10 cellular contexts compared by ENCODE assay signal in genomic region chr3:14146381-14147062, GRCh38. TPM values are rescaled to one million over a fixed set of nuclear protein-coding genes. Genes with fewer than 3 reads are reported as not detected.
A peak's percentile ranks its signal among the peaks of the same experiment; 100 is the strongest.
DNase-seq lines count a peak whose midpoint lies in the region; ATAC-seq, FAIRE-seq and TF ChIP-seq lines count a peak whose summit lies in the region.
"Had no signal": no experiment of that assay in that cellular context is flagged by ENCODE, and none has a peak within 500 bp of the region (broad histone marks: within the 10 kb centered on the region; RNA-seq: fewer than 3 reads in every experiment).

No MANE protein-coding gene starts in this region.

- H3K9me3 ChIP-seq in HepG2 (ENCODE audit: low read length) (no peaks in the 10 kb centered on the region), right lobe of liver (no peaks in the 10 kb centered on the region)

- CTCF ChIA-PET in HepG2 (lab: Yijun Ruan, JAX; ENCODE audit: low intra/inter-chr PET ratio, low total read pairs), result no interaction called here

- no peaks in the 10 kb centered on the region; the same call in 1 of the 2 replicates for H4K20me1 ChIP-seq in HepG2 (ENCODE audit: insufficient read depth, low read length)

- no peak overlapping the region for H2AFZ ChIP-seq in HepG2 (ENCODE audit: low read length)

- BruUV-seq in HepG2 (replicated peaks; lab: Mats Ljungman, UMichigan), result no TSS peak

- H3K4me3 Mint-ChIP-seq in chondrocyte (ENCODE audit: unreplicated experiment) (no peak overlapping the region), nephron progenitor cell (no peak overlapping the region)

- POLR2A ChIA-PET in HepG2 (lab: Yijun Ruan, JAX), result interaction anchor here (3.2 to 4.4 kb wide), 2 partner anchors 21 to 32 kb away, joined by 21 to 30 read pairs; partner anchors contain the start of genes CHCHD4, LSM3, TMEM43 and XPC

- H3K27me3 ChIP-seq in HepG2 (ENCODE audit: control insufficient read depth in 1 of 2, insufficient read depth in 2 of 2, low read length in 2 of 2), result no peaks in the 10 kb centered on the region
- H3K27me3 ChIP-seq in right lobe of liver, result no peaks in the 10 kb centered on the region

- FAIRE-seq in HepG2 (lab: Jason Lieb, UNC), result no peak

- in situ Hi-C loops in HepG2 (cut with HindIII; ENCODE audit: extremely low pct_ligation_motif_present, low pct_unique_long_range_greater_than_20kb), result no loop called here

- no peak overlapping the region for H3K4me3 ChIP-seq in HepG2 (replicated peaks in 1 of 3; ENCODE audit: insufficient read depth in 1 of 3, low read depth in 2 of 3, low read length in 3 of 3)
- H3K4me3 ChIP-seq in right lobe of liver, result no peak overlapping the region

- TF ChIP-seq CTCF in HepG2 (CRISPR knock-in tag; IDR thresholded peaks at IDR 0.05) (no peak), right lobe of liver (IDR thresholded peaks at IDR 0.05) (no peak), chondrocyte (IDR thresholded peaks at IDR 0.05) (no peak), nephron progenitor cell (IDR thresholded peaks at IDR 0.05) (no peak)

- H3K27ac ChIP-seq in HepG2 (ENCODE audit: extremely low read length, insufficient read depth, low read length) (no peak overlapping the region), right lobe of liver (no peak overlapping the region)

- ATAC-seq in HepG2 (no peak), right lobe of liver (no peak), HG03460 (IDR thresholded peaks at IDR 0.05; ENCODE audit: unreplicated experiment) (no peak)
- ATAC-seq: sciatic nerve had no signal

- TF ChIP-seq EP300 in HepG2 (IDR thresholded peaks at IDR 0.05; ENCODE audit: low read depth in 2 of 2, low read length in 2 of 2) (no peak), HepG2 (CRISPR knock-in tag; IDR thresholded peaks at IDR 0.05; ENCODE audit: borderline replicate concordance) (no peak)

- H3K79me2 ChIP-seq in HepG2 (ENCODE audit: insufficient read depth, low read length), result no peaks in the 10 kb centered on the region

- H3K27me3 Mint-ChIP-seq in chondrocyte (ENCODE audit: low read depth), result no peaks in the 10 kb centered on the region
- no peaks in the 10 kb centered on the region for H3K27me3 Mint-ChIP-seq in nephron progenitor cell (ENCODE audit: low read depth, poor library complexity)

- DNase-seq in HepG2 (ENCODE audit: low spot score) (no peak), right lobe of liver (no peak), chondrocyte (ENCODE audit: low spot score) (no peak), nephron progenitor cell (no peak), occipital lobe (lab: John Stamatoyannopoulos, UW) (no peak), iPS-NIHi11 (ENCODE audit: low spot score) (no peak), C1 segment of cervical spinal cord (lab: John Stamatoyannopoulos, UW) (no peak)
- DNase-seq: NCI-H2029 had no signal

- peaks cover 18 to 38% of the 10 kb centered on the region in 2 experiments; a peak in 4 of 5 replicates for H3K36me3 ChIP-seq in HepG2 (replicated peaks in 1 of 2; ENCODE audit: control insufficient read depth in 1 of 2, insufficient read depth in 2 of 2, low read length in 2 of 2)
- peaks cover 0 to 32% (median 11%) of the 10 kb centered on the region in 4 donors for H3K36me3 ChIP-seq in right lobe of liver

- no peak overlapping the region for H3K4me2 ChIP-seq in HepG2 (ENCODE audit: low read depth, low read length)

- 95% methylated on average over 7 of the region's 10 CpGs for WGBS in HepG2 (ENCODE audit: low lambda C conversion rate)
- 96% methylated on average over 8 of the region's 10 CpGs for WGBS in right lobe of liver (ENCODE audit: insufficient coverage, low coverage, low lambda C conversion rate, missing lambda C conversion rate)

- TF ChIP-seq RAD21 in HepG2 (CRISPR knock-in tag; IDR thresholded peaks at IDR 0.05), result no peak

- intact Hi-C loops in HepG2 (cut with micrococcal nuclease; ENCODE audit: unreplicated experiment), result no loop called here
- intact Hi-C loops in right lobe of liver (cut with DNase I), result no loop called here

- no peak overlapping the region for H3K9ac ChIP-seq in HepG2 (ENCODE audit: insufficient read depth, low read depth, low read length)

- H3K36me3 Mint-ChIP-seq in chondrocyte (ENCODE audit: low read depth), result peaks cover 19% of the 10 kb centered on the region
- H3K36me3 Mint-ChIP-seq in nephron progenitor cell (ENCODE audit: low read depth), result peaks cover 34% of the 10 kb centered on the region

- no peak for TF ChIP-seq POLR2A in HepG2 (IDR thresholded peaks at IDR 0.05; ENCODE audit: insufficient read depth in 1 of 2, low read depth in 2 of 2, low read length in 2 of 2)
- no peak for TF ChIP-seq POLR2A in right lobe of liver (IDR thresholded peaks at IDR 0.05)

- H3K4me1 Mint-ChIP-seq in chondrocyte (ENCODE audit: low read depth), result peaks cover 55% of the 10 kb centered on the region
- H3K4me1 Mint-ChIP-seq in nephron progenitor cell, result peaks cover 21% of the 10 kb centered on the region

- H3K9me3 Mint-ChIP-seq in chondrocyte (ENCODE audit: low read depth), result no peaks in the 10 kb centered on the region
- H3K9me3 Mint-ChIP-seq in nephron progenitor cell, result no peaks in the 10 kb centered on the region

- peaks cover 20% of the 10 kb centered on the region for H3K4me1 ChIP-seq in HepG2 (ENCODE audit: insufficient read depth, low read length)
- H3K4me1 ChIP-seq in right lobe of liver, result peaks cover 0 to 35% (median 20%) of the 10 kb centered on the region in 4 donors

- H3K27ac Mint-ChIP-seq in chondrocyte (ENCODE audit: unreplicated experiment) (peak overlapping the region; percentile 99), nephron progenitor cell (peak overlapping the region; percentile 80)

RNA-seq across cellular contexts. Expression of gene TMEM43, which starts 21.7 kb away (rescaled TPM):
- total RNA-seq in HepG2 (2016; rRNA removed; fragmentation: Illumina TruSeq; extraction: Trizol) (25.9 and 50.5 TPM in 2 replicates), right lobe of liver (10 to 100 TPM in 5 of 6 experiments, 1 to 10 TPM in 1; 9.3 to 16.8 (median 14.6) TPM), chondrocyte (83.4 to 89.1 TPM (median 84.9 TPM) in 3 replicates), occipital lobe (44.1 TPM)
- total RNA-seq in HepG2 (2016; cell fraction: cytosol; rRNA removed; fragmentation: Illumina TruSeq; extraction: Trizol; ENCODE audit: low read depth), result 3.9 and 4.2 TPM in 2 replicates
- 26.3 and 51.3 TPM in 2 replicates for total RNA-seq in HepG2 (2016; cell fraction: insoluble cytoplasmic fraction; rRNA removed; fragmentation: Illumina TruSeq; extraction: Trizol)
- total RNA-seq in HepG2 (2016; cell fraction: membrane; rRNA removed; fragmentation: Illumina TruSeq; extraction: Trizol), result 14.0 TPM in 2 replicates
- total RNA-seq in HepG2 (2016; cell fraction: nucleus; rRNA removed; fragmentation: Illumina TruSeq; extraction: Trizol), result 52.0 and 59.4 TPM in 2 replicates
- polyA plus RNA-seq in HepG2 (2011; rRNA removed), result 48.9 and 57.4 TPM in 2 replicates
- 50.3 and 50.5 TPM in 2 replicates for polyA plus RNA-seq in HepG2 (2011; cell fraction: cytosol; rRNA removed)
- 72.5 and 76.8 TPM in 2 replicates for polyA plus RNA-seq in HepG2 (2011; cell fraction: nucleus; rRNA removed)
- 33.1 and 37.6 TPM in 2 replicates for polyA plus RNA-seq in HepG2 (2012)
- 3.5 and 3.6 TPM in 2 replicates for polyA plus RNA-seq in HepG2 (2016; cell fraction: cytosol; fragmentation: Illumina TruSeq; extraction: Trizol; ENCODE audit: low read depth)
- polyA plus RNA-seq in HepG2 (2016; cell fraction: insoluble cytoplasmic fraction; fragmentation: Illumina TruSeq; extraction: Trizol; ENCODE audit: low read depth), result 24.2 and 24.5 TPM in 2 replicates
- polyA plus RNA-seq in HepG2 (2016; cell fraction: membrane; fragmentation: Illumina TruSeq; extraction: Trizol; ENCODE audit: low read depth), result 8.3 and 8.4 TPM in 2 replicates
- 80.8 and 88.2 TPM in 2 replicates for polyA plus RNA-seq in HepG2 (2016; cell fraction: nucleus; fragmentation: Illumina TruSeq; extraction: Trizol; ENCODE audit: insufficient read depth, low read depth)
- 77.4 and 114 TPM in 2 replicates for polyA minus RNA-seq in HepG2 (2011; rRNA and poly(A)+ RNA removed; ENCODE audit: low replicate concordance)
- 30.1 and 30.2 TPM in 2 replicates for polyA minus RNA-seq in HepG2 (2011; cell fraction: cytosol; rRNA and poly(A)+ RNA removed)
- polyA minus RNA-seq in HepG2 (2011; cell fraction: nucleus; rRNA and poly(A)+ RNA removed), result 31.3 and 32.3 TPM in 2 replicates

RNA-seq across cellular contexts. Expression of gene CHCHD4, which starts 21.9 kb away (rescaled TPM):
- 24.1 and 32.0 TPM in 2 replicates for total RNA-seq in HepG2 (2016; rRNA removed; fragmentation: Illumina TruSeq; extraction: Trizol)
- 11.2 and 11.5 TPM in 2 replicates for total RNA-seq in HepG2 (2016; cell fraction: cytosol; rRNA removed; fragmentation: Illumina TruSeq; extraction: Trizol; ENCODE audit: low read depth)
- 26.4 and 35.5 TPM in 2 replicates for total RNA-seq in HepG2 (2016; cell fraction: insoluble cytoplasmic fraction; rRNA removed; fragmentation: Illumina TruSeq; extraction: Trizol)
- total RNA-seq in HepG2 (2016; cell fraction: membrane; rRNA removed; fragmentation: Illumina TruSeq; extraction: Trizol), result 22.7 TPM in 2 replicates
- total RNA-seq in HepG2 (2016; cell fraction: nucleus; rRNA removed; fragmentation: Illumina TruSeq; extraction: Trizol), result 7.9 and 10.8 TPM in 2 replicates
- polyA plus RNA-seq in HepG2 (2011; rRNA removed), result 13.3 and 15.8 TPM in 2 replicates
- 12.6 and 17.4 TPM in 2 replicates for polyA plus RNA-seq in HepG2 (2011; cell fraction: cytosol; rRNA removed)
- 4.0 and 4.7 TPM in 2 replicates for polyA plus RNA-seq in HepG2 (2011; cell fraction: nucleus; rRNA removed)
- polyA plus RNA-seq in HepG2 (2012), result 17.8 and 18.8 TPM in 2 replicates
- 9.9 and 12.4 TPM in 2 replicates for polyA plus RNA-seq in HepG2 (2016; cell fraction: cytosol; fragmentation: Illumina TruSeq; extraction: Trizol; ENCODE audit: low read depth)
- 30.7 and 33.5 TPM in 2 replicates for polyA plus RNA-seq in HepG2 (2016; cell fraction: insoluble cytoplasmic fraction; fragmentation: Illumina TruSeq; extraction: Trizol; ENCODE audit: low read depth)
- 19.0 and 19.4 TPM in 2 replicates for polyA plus RNA-seq in HepG2 (2016; cell fraction: membrane; fragmentation: Illumina TruSeq; extraction: Trizol; ENCODE audit: low read depth)
- 14.4 and 14.5 TPM in 2 replicates for polyA plus RNA-seq in HepG2 (2016; cell fraction: nucleus; fragmentation: Illumina TruSeq; extraction: Trizol; ENCODE audit: insufficient read depth, low read depth)
- polyA minus RNA-seq in HepG2 (2011; rRNA and poly(A)+ RNA removed; ENCODE audit: low replicate concordance), result 7.0 and 13.0 TPM in 2 replicates
- polyA minus RNA-seq in HepG2 (2011; cell fraction: cytosol; rRNA and poly(A)+ RNA removed), result 7.3 and 8.8 TPM in 2 replicates
- 3.0 and 5.8 TPM in 2 replicates for polyA minus RNA-seq in HepG2 (2011; cell fraction: nucleus; rRNA and poly(A)+ RNA removed)
- 10 to 100 TPM in 2 of 6 experiments, 1 to 10 TPM in 4; 6.2 to 13.5 (median 8.4) TPM for total RNA-seq in right lobe of liver
- total RNA-seq in chondrocyte, result 6.1 to 8.1 TPM (median 7.2 TPM) in 3 replicates
- 8.7 TPM for total RNA-seq in occipital lobe

RNA-seq across cellular contexts. Expression of gene XPC, which starts 31.9 kb away (rescaled TPM):
- total RNA-seq in HepG2 (2016; rRNA removed; fragmentation: Illumina TruSeq; extraction: Trizol) (19.2 and 24.1 TPM in 2 replicates), right lobe of liver (10 to 100 TPM; 14.4 to 23.1 (median 20.0) TPM), chondrocyte (24.9 to 35.9 TPM (median 26.8 TPM) in 3 replicates), occipital lobe (10.6 TPM)
- 3.7 and 5.6 TPM in 2 replicates for total RNA-seq in HepG2 (2016; cell fraction: cytosol; rRNA removed; fragmentation: Illumina TruSeq; extraction: Trizol; ENCODE audit: low read depth)
- total RNA-seq in HepG2 (2016; cell fraction: insoluble cytoplasmic fraction; rRNA removed; fragmentation: Illumina TruSeq; extraction: Trizol), result 17.3 and 22.5 TPM in 2 replicates
- total RNA-seq in HepG2 (2016; cell fraction: membrane; rRNA removed; fragmentation: Illumina TruSeq; extraction: Trizol), result 5.4 and 7.1 TPM in 2 replicates
- total RNA-seq in HepG2 (2016; cell fraction: nucleus; rRNA removed; fragmentation: Illumina TruSeq; extraction: Trizol), result 29.8 and 32.0 TPM in 2 replicates
- 9.4 and 13.5 TPM in 2 replicates for polyA plus RNA-seq in HepG2 (2011; rRNA removed)
- polyA plus RNA-seq in HepG2 (2011; cell fraction: cytosol; rRNA removed), result 5.6 and 7.4 TPM in 2 replicates
- polyA plus RNA-seq in HepG2 (2011; cell fraction: nucleus; rRNA removed), result 40.8 and 46.3 TPM in 2 replicates
- 20.6 and 22.0 TPM in 2 replicates for polyA plus RNA-seq in HepG2 (2012)
- polyA plus RNA-seq in HepG2 (2016; cell fraction: cytosol; fragmentation: Illumina TruSeq; extraction: Trizol; ENCODE audit: low read depth), result 0.59 and 0.94 TPM in 2 replicates
- polyA plus RNA-seq in HepG2 (2016; cell fraction: insoluble cytoplasmic fraction; fragmentation: Illumina TruSeq; extraction: Trizol; ENCODE audit: low read depth), result 13.8 and 16.6 TPM in 2 replicates
- 1.5 and 1.9 TPM in 2 replicates for polyA plus RNA-seq in HepG2 (2016; cell fraction: membrane; fragmentation: Illumina TruSeq; extraction: Trizol; ENCODE audit: low read depth)
- polyA plus RNA-seq in HepG2 (2016; cell fraction: nucleus; fragmentation: Illumina TruSeq; extraction: Trizol; ENCODE audit: insufficient read depth, low read depth), result 38.7 and 40.3 TPM in 2 replicates
- polyA minus RNA-seq in HepG2 (2011; rRNA and poly(A)+ RNA removed; ENCODE audit: low replicate concordance), result 12.4 and 15.1 TPM in 2 replicates
- polyA minus RNA-seq in HepG2 (2011; cell fraction: cytosol; rRNA and poly(A)+ RNA removed), result 7.6 and 8.9 TPM in 2 replicates
- polyA minus RNA-seq in HepG2 (2011; cell fraction: nucleus; rRNA and poly(A)+ RNA removed), result 38.9 and 54.2 TPM in 2 replicates

RNA-seq across cellular contexts. Expression of gene LSM3, which starts 32.1 kb away (rescaled TPM):
- total RNA-seq in HepG2 (2016; rRNA removed; fragmentation: Illumina TruSeq; extraction: Trizol) (19.4 and 28.7 TPM in 2 replicates), right lobe of liver (1 to 10 TPM; 4.5 to 7.4 (median 6.1) TPM), chondrocyte (8.1 to 12.8 TPM (median 8.4 TPM) in 3 replicates), occipital lobe (11.1 TPM)
- total RNA-seq in HepG2 (2016; cell fraction: cytosol; rRNA removed; fragmentation: Illumina TruSeq; extraction: Trizol; ENCODE audit: low read depth), result 9.0 and 9.3 TPM in 2 replicates
- total RNA-seq in HepG2 (2016; cell fraction: insoluble cytoplasmic fraction; rRNA removed; fragmentation: Illumina TruSeq; extraction: Trizol), result 20.1 and 30.7 TPM in 2 replicates
- total RNA-seq in HepG2 (2016; cell fraction: membrane; rRNA removed; fragmentation: Illumina TruSeq; extraction: Trizol), result 15.0 and 16.0 TPM in 2 replicates
- 8.0 and 8.6 TPM in 2 replicates for total RNA-seq in HepG2 (2016; cell fraction: nucleus; rRNA removed; fragmentation: Illumina TruSeq; extraction: Trizol)
- 2.8 and 5.1 TPM in 2 replicates for polyA plus RNA-seq in HepG2 (2011; rRNA removed)
- polyA plus RNA-seq in HepG2 (2011; cell fraction: cytosol; rRNA removed), result 1.7 and 2.5 TPM in 2 replicates
- polyA plus RNA-seq in HepG2 (2011; cell fraction: nucleus; rRNA removed), result 1.0 and 1.2 TPM in 2 replicates
- 6.7 and 14.3 TPM in 2 replicates for polyA plus RNA-seq in HepG2 (2012)
- 11.3 and 14.2 TPM in 2 replicates for polyA plus RNA-seq in HepG2 (2016; cell fraction: cytosol; fragmentation: Illumina TruSeq; extraction: Trizol; ENCODE audit: low read depth)
- 33.0 and 38.8 TPM in 2 replicates for polyA plus RNA-seq in HepG2 (2016; cell fraction: insoluble cytoplasmic fraction; fragmentation: Illumina TruSeq; extraction: Trizol; ENCODE audit: low read depth)
- 15.2 and 17.8 TPM in 2 replicates for polyA plus RNA-seq in HepG2 (2016; cell fraction: membrane; fragmentation: Illumina TruSeq; extraction: Trizol; ENCODE audit: low read depth)
- polyA plus RNA-seq in HepG2 (2016; cell fraction: nucleus; fragmentation: Illumina TruSeq; extraction: Trizol; ENCODE audit: insufficient read depth, low read depth), result 12.2 and 14.0 TPM in 2 replicates
- polyA minus RNA-seq in HepG2 (2011; rRNA and poly(A)+ RNA removed; ENCODE audit: low replicate concordance), result 1.8 and 3.7 TPM in 2 replicates
- 1.1 and 1.2 TPM in 2 replicates for polyA minus RNA-seq in HepG2 (2011; cell fraction: cytosol; rRNA and poly(A)+ RNA removed)
- polyA minus RNA-seq in HepG2 (2011; cell fraction: nucleus; rRNA and poly(A)+ RNA removed), result 6.7 and 7.2 TPM in 2 replicates
